Comparison of ENCODE assay signal across 7 cellular contexts in genomic region chr20:59940956-59941294, GRCh38. TPM values are rescaled to one million over a fixed set of nuclear protein-coding genes. Genes with fewer than 3 reads are reported as not detected.
A peak's percentile ranks its signal among the peaks of the same experiment; 100 is the strongest.
DNase-seq lines count a peak whose midpoint lies in the region; ATAC-seq, FAIRE-seq and TF ChIP-seq lines count a peak whose summit lies in the region.

No MANE protein-coding gene starts in this region.

- H3K9me3 ChIP-seq in Peyer's patch, result no peaks in the 10 kb centered on the region
- no peaks in the 10 kb centered on the region for H3K9me3 ChIP-seq in small intestine (ENCODE audit: control insufficient read depth, low read depth)

- WGBS in small intestine, 3 donors, result 0 to 3% (median 2%) methylated on average over 4 of the region's 4 CpGs

- peak; percentile 7 for ATAC-seq in GM21367 (IDR thresholded peaks at IDR 0.05; ENCODE audit: unreplicated experiment)

- H3K4me3 ChIP-seq in Peyer's patch, result peak overlapping the region; percentile 64 to 80 (median 72)
- H3K4me3 ChIP-seq in fibroblast of pulmonary artery (replicated peaks; ENCODE audit: low read depth, low read length), result peak overlapping the region; percentile 89
- H3K4me3 ChIP-seq in small intestine (ENCODE audit: low read depth in 1 of 2, low read length in 2 of 2), result peak overlapping the region; percentile 38 to 83

- FAIRE-seq in small intestine (lab: Jason Lieb, UNC), result no peak
- FAIRE-seq in frontal cortex (lab: Jason Lieb, UNC), result no peak

- TF ChIP-seq CTCF in Peyer's patch (IDR thresholded peaks at IDR 0.05), result peak in 1 of 6 experiments; percentile 0
- no peak for TF ChIP-seq CTCF in fibroblast of pulmonary artery (IDR thresholded peaks at IDR 0.05; ENCODE audit: low read length, missing control alignments)

- peaks cover 0 to 35% (median 14%) of the 10 kb centered on the region in 4 donors for H3K4me1 ChIP-seq in Peyer's patch
- H3K4me1 ChIP-seq in small intestine (ENCODE audit: control insufficient read depth in 2 of 2, insufficient read depth in 1 of 2, low read depth in 1 of 2, low read length in 1 of 2), result peaks cover 9 to 13% of the 10 kb centered on the region in 2 donors

- POLR2A ChIA-PET in HEK293T (lab: Yijun Ruan, JAX), result interaction anchor here (1.0 to 3.4 kb wide), 9 partner anchors 9 to 106 kb away, joined by 3 to 19 read pairs (median 4); no protein-coding TSS in a partner anchor

- DNase-seq in Peyer's patch, result no peak
- no peak for DNase-seq in fibroblast of pulmonary artery (ENCODE audit: low read depth)
- DNase-seq in small intestine, result no peak
- no peak for DNase-seq in NCI-H82 (lab: John Stamatoyannopoulos, UW)
- DNase-seq in frontal cortex (ENCODE audit: low spot score in 2 of 2), result no peak
- DNase-seq in HEK293T (ENCODE audit: extremely low spot score), result no peak

- H3K27me3 ChIP-seq in Peyer's patch, result no peaks in the 10 kb centered on the region
- H3K27me3 ChIP-seq in small intestine (ENCODE audit: control insufficient read depth in 2 of 2, insufficient read depth in 2 of 2, low read length in 2 of 2), result no peaks in the 10 kb centered on the region

- CTCF ChIA-PET in HEK293T (lab: Yijun Ruan, JAX), result interaction anchor here (1.7 kb wide), 1 partner anchor 14 kb away, joined by 4 read pairs; no protein-coding TSS in a partner anchor

- peaks cover 0 to 31% (median 0%) of the 10 kb centered on the region in 3 donors for H3K36me3 ChIP-seq in Peyer's patch
- H3K36me3 ChIP-seq in small intestine (ENCODE audit: control insufficient read depth in 2 of 2, insufficient read depth in 2 of 2, low read length in 2 of 2), result peaks cover 0 to 8% of the 10 kb centered on the region in 2 donors

- H3K27ac ChIP-seq in Peyer's patch, result peak overlapping the region; percentile 88 to 98 (median 95)
- peak overlapping the region; percentile 93 to 99 for H3K27ac ChIP-seq in small intestine (ENCODE audit: low read depth in 1 of 2, low read length in 1 of 2)

- TF ChIP-seq POLR2A in Peyer's patch (IDR thresholded peaks at IDR 0.05), result no peak

TF ChIP-seq in HEK293T, 16 proteins besides CTCF, POLR2A, EP300 and RAD21:
- TF ChIP-seq CTBP1 (IDR thresholded peaks at IDR 0.05; ENCODE audit: borderline replicate concordance) (no peak), ZNF384 (IDR thresholded peaks at IDR 0.05) (no peak), FOXK2 (IDR thresholded peaks at IDR 0.05) (no peak), FOXA1 (IDR thresholded peaks at IDR 0.05) (no peak), SUZ12 (IDR thresholded peaks at IDR 0.05) (no peak), HDGF (IDR thresholded peaks at IDR 0.05; ENCODE audit: borderline replicate concordance) (no peak), PKNOX1 (IDR thresholded peaks at IDR 0.05) (no peak), BHLHE40 (IDR thresholded peaks at IDR 0.05; ENCODE audit: borderline replicate concordance) (no peak), L3MBTL2 (conservative IDR thresholded peaks at IDR 0.05) (no peak), TARDBP (IDR thresholded peaks at IDR 0.05) (no peak), FOXM1 (IDR thresholded peaks at IDR 0.05; ENCODE audit: borderline replicate concordance) (no peak), ARNT (IDR thresholded peaks at IDR 0.05) (no peak), LEF1 (IDR thresholded peaks at IDR 0.05; ENCODE audit: borderline replicate concordance) (no peak), NFRKB (IDR thresholded peaks at IDR 0.05) (no peak), ELF4 (IDR thresholded peaks at IDR 0.05) (no peak), SP1 (IDR thresholded peaks at IDR 0.05) (no peak)

RNA-seq across cellular contexts. Expression of gene FAM217B, which starts 0.7 kb away (rescaled TPM):
- total RNA-seq in Peyer's patch, result 10 to 100 TPM in 3 of 4 donors, 1 to 10 TPM in 1; 7.9 to 18.5 (median 17.4) TPM
- polyA plus RNA-seq in small intestine, result 1 to 10 TPM; 2.7 to 3.8 (median 3.6) TPM
- total RNA-seq in frontal cortex, result 32.6 TPM

RNA-seq across cellular contexts. Expression of gene PPP1R3D, which starts 0.8 kb away (rescaled TPM):
- total RNA-seq in Peyer's patch (10 to 100 TPM in 2 of 4 donors, 1 to 10 TPM in 2; 2.5 to 14.2 (median 9.0) TPM), frontal cortex (2.4 TPM)
- 1 to 10 TPM; 3.2 to 5.1 (median 4.0) TPM for polyA plus RNA-seq in small intestine

RNA-seq across cellular contexts. Expression of gene SYCP2, which starts 7.5 kb away (rescaled TPM):
- total RNA-seq in Peyer's patch (10 to 100 TPM in 1 of 4 donors, 1 to 10 TPM in 3; 2.0 to 35.5 (median 2.7) TPM), frontal cortex (4.1 TPM)
- polyA plus RNA-seq in small intestine, result 1 to 10 TPM in 1 of 3 donors, under 1 TPM in 2; 0.51 to 3.0 (median 0.89) TPM

RNA-seq across cellular contexts. Expression of gene CDH26, which starts 17.3 kb away (rescaled TPM):
- total RNA-seq in Peyer's patch (1 to 10 TPM in 3 of 4 donors, under 1 TPM in 1; 0.88 to 9.8 (median 2.1) TPM), frontal cortex (0.41 TPM)
- 1 to 10 TPM in 2 of 3 donors, under 1 TPM in 1; 0.72 to 1.1 (median 1.1) TPM for polyA plus RNA-seq in small intestine
